ENCODE assay signal across 8 cellular contexts in the genomic region with DNA sequence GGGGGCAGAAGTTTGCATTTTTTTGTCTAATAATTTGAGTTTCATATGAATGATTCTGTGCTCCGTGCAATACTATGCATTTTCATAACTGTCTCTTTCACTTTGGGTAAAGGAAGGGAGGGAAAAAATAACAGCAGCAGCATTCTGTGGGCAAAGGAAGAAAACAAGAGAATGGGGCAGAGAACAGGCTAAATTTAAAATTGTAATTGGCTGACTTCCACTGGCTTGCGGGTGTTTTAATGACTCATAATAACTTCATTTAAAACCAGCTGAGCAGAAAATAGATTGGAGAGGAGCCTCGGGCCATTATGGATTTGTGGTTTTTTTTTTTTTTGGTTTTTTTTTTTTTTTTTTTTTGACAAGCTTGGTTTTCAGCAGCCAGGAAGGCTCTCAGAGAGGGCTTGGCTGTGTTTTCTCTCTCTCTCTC.
A peak's percentile ranks its signal among the peaks of the same experiment; 100 is the strongest.
DNase-seq lines count a peak whose midpoint lies in the region; ATAC-seq and TF ChIP-seq lines count a peak whose summit lies in the region.

No MANE protein-coding gene starts in this region.

- no peaks in the 10 kb centered on the region for H3K9me3 ChIP-seq in muscle layer of colon (ENCODE audit: low read length)

- TF ChIP-seq CTCF in coronary artery (IDR thresholded peaks at IDR 0.05): no peak

- peak overlapping the region; percentile 37 for H3K9ac ChIP-seq in muscle layer of colon (ENCODE audit: low read length)

- H3K27ac ChIP-seq in coronary artery (peak overlapping the region; percentile 98 to 99), muscle layer of colon (ENCODE audit: low read depth, low read length) (peak overlapping the region; percentile 98)

- no peaks in the 10 kb centered on the region for H3K36me3 ChIP-seq in muscle layer of colon (ENCODE audit: insufficient read depth, low read length)

- DNase-seq in AG20443 (ENCODE audit: low spot score) (peak; percentile 81), KG1 (lab: John Stamatoyannopoulos, UW) (peak; percentile 47), RPMI7951 (ENCODE audit: low read depth) (peak; percentile 91), coronary artery (ENCODE audit: low spot score) (no peak), NK-92 (lab: John Stamatoyannopoulos, UW; ENCODE audit: unreplicated experiment) (no peak)

- peaks cover 96% of the 10 kb centered on the region for H3K4me1 ChIP-seq in muscle layer of colon (ENCODE audit: insufficient read depth, low read length)

- H3K4me3 ChIP-seq in coronary artery (peak overlapping the region; percentile 32), muscle layer of colon (ENCODE audit: low read depth in 1 of 2, low read length in 2 of 2) (no peak overlapping the region)

- ATAC-seq in GM21381 (IDR thresholded peaks at IDR 0.05; ENCODE audit: unreplicated experiment): no peak
- ATAC-seq in HG02938 (IDR thresholded peaks at IDR 0.05; ENCODE audit: unreplicated experiment): no peak

- no peaks in the 10 kb centered on the region for H3K27me3 ChIP-seq in muscle layer of colon (ENCODE audit: control insufficient read depth in 1 of 2, insufficient read depth in 2 of 2, low read length in 2 of 2)

Comparison
In these comparisons a context has a peak if more than half of its experiments do, and no peak if none do; other contexts are left out.
1. DNase-seq: peak in AG20443 (single experiment), KG1 (single experiment) and RPMI7951 (single experiment); none in coronary artery (single experiment) and NK-92 (single experiment).